ENCODE assay signal across 1 cellular context in the genomic region with DNA sequence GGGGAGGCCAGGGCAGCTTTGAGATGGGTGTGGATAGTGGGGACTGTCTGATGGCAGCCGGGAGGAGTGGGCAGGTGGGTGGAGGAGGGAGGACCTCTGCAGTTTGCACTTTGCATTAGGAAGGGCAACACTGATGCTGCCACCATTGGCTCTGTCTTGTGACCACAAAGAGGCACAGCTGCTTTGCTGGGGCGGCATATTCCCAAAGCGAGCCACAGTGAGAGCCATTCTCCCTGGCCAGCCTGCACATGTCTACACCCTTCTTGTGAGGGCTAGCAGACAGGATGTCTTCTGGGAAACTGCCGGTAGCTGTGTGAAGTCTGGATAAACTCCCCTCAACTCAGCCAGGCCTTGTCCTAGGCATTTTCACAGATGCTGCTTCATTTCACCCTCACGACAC.
TF ChIP-seq lines count a peak whose summit lies in the region.

No MANE protein-coding gene starts in this region.

TF ChIP-seq in H1, 55 proteins besides CTCF, POLR2A, EP300 and RAD21:
- TF ChIP-seq HDAC2 (IDR thresholded peaks at IDR 0.05; ENCODE audit: borderline replicate concordance in 1 of 2, low read depth in 2 of 2, low read length in 2 of 2) (no peak), MAX (IDR thresholded peaks at IDR 0.05) (no peak), PHF8 (conservative IDR thresholded peaks at IDR 0.05; ENCODE audit: low read depth, low read length) (no peak), SUZ12 (IDR thresholded peaks at IDR 0.05; ENCODE audit: low read length) (no peak), ZNF274 (IDR thresholded peaks at IDR 0.05; ENCODE audit: borderline replicate concordance, extremely low read depth, low read length) (no peak)
TF ChIP-seq in H1: peak in this region for 0.
